In the genomic region with DNA sequence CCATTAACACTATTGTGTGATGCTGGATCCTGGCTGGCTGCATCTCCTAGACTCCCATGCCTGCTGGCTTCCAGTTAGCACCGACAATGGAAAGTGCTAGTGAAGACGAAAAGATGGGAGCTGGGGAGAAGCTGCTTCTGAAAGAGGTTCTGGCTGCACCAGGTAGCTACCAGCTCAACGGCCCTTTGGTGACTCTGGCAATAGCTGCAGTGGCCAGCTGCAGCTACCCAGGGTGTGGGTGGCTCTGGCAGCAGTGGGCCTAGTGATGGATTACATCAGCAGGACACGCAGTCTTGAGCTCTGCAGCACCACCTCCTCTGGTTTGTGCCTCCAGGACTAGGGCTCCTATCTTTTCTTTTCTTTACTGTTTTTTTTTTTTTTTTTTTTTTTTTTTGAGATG, we compare ENCODE assay signal across 30 cellular contexts.
"Had no signal": no experiment of that assay in that cellular context is flagged by ENCODE, and none has a peak within 500 bp of the region (broad histone marks: within the 10 kb centered on the region; RNA-seq: fewer than 3 reads in every experiment).

No MANE protein-coding gene starts in this region.

- H3K9ac ChIP-seq: SK-N-SH had no signal

- H3K27ac Mint-ChIP-seq: activated CD4-positive, alpha-beta T cell treated with anti-CD3 and anti-CD28 coated beads, Interleukin-2, amount 10 ng/mL, durations not matched to agents 24 days and 14 days; activated CD8-positive, alpha-beta T cell treated with anti-CD3 and anti-CD28 coated beads for 36 hours; activated naive CD8-positive, alpha-beta T cell; activated naive CD8-positive, alpha-beta T cell treated with anti-CD3 and anti-CD28 coated beads, Interleukin-2, amount 50 U/mL, for 24 hours; activated T-cell treated with anti-CD3 and anti-CD28 coated beads, Interleukin-2, amount 50 U/mL, for 24 hours; activated T-helper 2 cell treated with anti-CD3 and anti-CD28 coated beads, Interferon-gamma antibody, Interleukin-2, Interleukin-4, amounts not matched to agents 10 μg/mL and 5 μg/mL and 100 μg/mL, durations not matched to agents 14 hours and 24 hours and 36 hours; T-helper 1 cell treated with Interleukin-12 subunit alpha and Interleukin-12 subunit beta and Interleukin-4 antibody, amounts not matched to agents 30 μg/mL and 1 μg/mL, for 36 hours; T-helper 2 cell treated with Interferon-gamma antibody and Interleukin-4, amounts not matched to agents 5 μg/mL and 100 μg/mL, for 36 hours had no signal

- H3K27me3 Mint-ChIP-seq: activated CD4-positive, alpha-beta T cell treated with anti-CD3 and anti-CD28 coated beads, Interleukin-2, amount 10 ng/mL, durations not matched to agents 24 days and 14 days; activated CD8-positive, alpha-beta T cell treated with anti-CD3 and anti-CD28 coated beads for 36 hours had no signal

- H3K4me1 Mint-ChIP-seq: activated CD4-positive, alpha-beta T cell treated with anti-CD3 and anti-CD28 coated beads, Interleukin-2, amount 10 ng/mL, durations not matched to agents 24 days and 14 days had no signal

- H3K9me3 Mint-ChIP-seq: activated CD4-positive, alpha-beta T cell treated with anti-CD3 and anti-CD28 coated beads, Interleukin-2, amount 10 ng/mL, durations not matched to agents 24 days and 14 days; activated CD8-positive, alpha-beta T cell treated with anti-CD3 and anti-CD28 coated beads for 36 hours; activated naive CD8-positive, alpha-beta T cell treated with anti-CD3 and anti-CD28 coated beads, Interleukin-2, amount 50 U/mL, for 24 hours; activated T-cell treated with anti-CD3 and anti-CD28 coated beads, Interleukin-2, amount 50 U/mL, for 24 hours; activated T-helper 2 cell treated with anti-CD3 and anti-CD28 coated beads, Interferon-gamma antibody, Interleukin-2, Interleukin-4, amounts not matched to agents 10 μg/mL and 5 μg/mL and 100 μg/mL, durations not matched to agents 14 hours and 24 hours and 36 hours; T-helper 1 cell treated with Interleukin-12 subunit alpha and Interleukin-12 subunit beta and Interleukin-4 antibody, amounts not matched to agents 30 μg/mL and 1 μg/mL, for 36 hours; T-helper 2 cell treated with Interferon-gamma antibody and Interleukin-4, amounts not matched to agents 5 μg/mL and 100 μg/mL, for 36 hours had no signal

- FAIRE-seq: TTC549 had no signal

- ATAC-seq: activated CD8-positive, alpha-beta T cell treated with anti-CD3 and anti-CD28 coated beads for 36 hours; activated naive CD8-positive, alpha-beta T cell treated with anti-CD3 and anti-CD28 coated beads, Interleukin-2, amount 50 U/mL, for 24 hours; PC-3 had no signal

- DNase-seq: activated CD4-positive, alpha-beta T cell treated with anti-CD3 and anti-CD28 coated beads, Interleukin-2, amount 10 ng/mL, durations not matched to agents 24 days and 14 days; activated CD4-positive, alpha-beta T cell treated with anti-CD3 and anti-CD28 coated beads, Interleukin-2, amount 50 U/mL, for 4 hours; activated CD8-positive, alpha-beta T cell treated with anti-CD3 and anti-CD28 coated beads for 36 hours; activated gamma-delta T cell; activated naive CD4-positive, alpha-beta T cell treated with Interleukin-2 at 50 U/mL for 16 hours; activated naive CD8-positive, alpha-beta T cell treated with anti-CD3 and anti-CD28 coated beads, Interleukin-2, amount 50 U/mL, for 24 hours; activated T-cell treated with anti-CD3 and anti-CD28 coated beads, Interleukin-2, amount 50 U/mL, for 24 hours; aorta; brain microvascular endothelial cell; central memory CD4-positive, alpha-beta T cell; NCI-H1092 treated with DMSO at 0.1 percent for 48 hours; NCI-H146; NCI-H187; NCI-H2029 treated with DMSO at 0.1 percent for 48 hours; NCI-H2107; NCI-H2171; NCI-H510A; NCI-H526 treated with DMSO at 0.1 percent for 48 hours; NK-92 treated with Interleukin-12 subunit alpha and Interleukin-12 subunit beta, amount 100 ng/mL, for 24 hours; PC-3; Peyer's patch; RPMI8226; SHP77 treated with DMSO at 0.1 percent for 48 hours; SK-N-SH had no signal

- H3K4me3 Mint-ChIP-seq: activated CD4-positive, alpha-beta T cell treated with anti-CD3 and anti-CD28 coated beads, Interleukin-2, amount 10 ng/mL, durations not matched to agents 24 days and 14 days; activated CD8-positive, alpha-beta T cell treated with anti-CD3 and anti-CD28 coated beads for 36 hours; activated naive CD8-positive, alpha-beta T cell; activated naive CD8-positive, alpha-beta T cell treated with anti-CD3 and anti-CD28 coated beads, Interleukin-2, amount 50 U/mL, for 24 hours; activated T-cell treated with anti-CD3 and anti-CD28 coated beads, Interleukin-2, amount 50 U/mL, for 24 hours; T-helper 1 cell treated with Interleukin-12 subunit alpha and Interleukin-12 subunit beta and Interleukin-4 antibody, amounts not matched to agents 30 μg/mL and 1 μg/mL, for 36 hours; T-helper 2 cell treated with Interferon-gamma antibody and Interleukin-4, amounts not matched to agents 5 μg/mL and 100 μg/mL, for 36 hours had no signal

- H3K27me3 ChIP-seq: brain microvascular endothelial cell, Peyer's patch had no signal

- H3K27ac ChIP-seq: brain microvascular endothelial cell, Peyer's patch, SJSA1 had no signal

- H3K36me3 ChIP-seq: brain microvascular endothelial cell, Peyer's patch, SJSA1 had no signal

- H3K4me2 ChIP-seq: SK-N-SH had no signal

- H3K4me1 ChIP-seq: Peyer's patch had no signal

- H3K36me3 Mint-ChIP-seq: activated naive CD8-positive, alpha-beta T cell had no signal

- H3K9me3 ChIP-seq: Peyer's patch, SJSA1, SK-N-SH had no signal

- H3K4me3 ChIP-seq: Peyer's patch, SJSA1 had no signal
